Comparison of ENCODE assay signal across 8 cellular contexts in the genomic region with DNA sequence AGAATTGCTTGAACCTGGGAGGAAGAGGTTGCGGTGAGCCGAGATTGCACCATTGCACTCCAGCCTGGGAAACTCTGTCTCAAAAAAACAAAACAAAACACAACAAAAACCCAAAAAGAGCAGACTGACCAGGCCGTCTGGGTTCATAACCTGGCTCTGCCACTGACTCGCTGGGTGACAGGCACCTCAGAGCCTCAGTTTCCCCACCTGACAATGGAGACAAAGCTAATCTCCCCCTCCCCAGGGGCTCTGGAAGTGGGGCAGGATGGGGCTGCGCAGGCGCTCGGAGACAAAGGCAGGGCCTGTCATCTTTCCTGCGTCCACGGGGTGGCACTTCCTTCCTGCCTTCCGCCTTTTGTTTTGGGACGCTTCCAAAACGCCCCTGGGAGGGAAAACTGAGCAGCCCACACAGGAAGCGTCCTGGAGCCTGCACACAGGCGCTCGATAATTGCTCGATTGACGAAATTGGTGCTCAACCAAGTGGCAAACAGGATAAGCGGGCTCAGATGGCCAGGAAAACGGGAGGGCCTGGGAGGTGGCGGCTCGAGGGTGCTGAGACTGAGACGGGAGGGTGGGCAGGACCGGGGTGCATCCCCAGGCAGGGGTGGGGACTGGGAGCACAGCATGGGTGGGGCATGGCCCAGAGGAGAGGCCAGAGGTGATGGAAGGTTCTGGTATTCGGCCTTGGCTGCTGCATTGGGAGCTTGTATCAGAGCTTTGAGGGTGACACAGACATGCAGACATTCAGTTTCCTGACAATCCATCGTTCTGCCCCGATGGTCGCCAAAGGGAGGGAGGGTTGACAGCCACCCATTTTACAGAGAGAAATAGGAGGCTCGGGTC. TPM values are rescaled to one million over a fixed set of nuclear protein-coding genes. Genes with fewer than 3 reads are reported as not detected.
DNase-seq lines count a peak whose midpoint lies in the region; ATAC-seq and TF ChIP-seq lines count a peak whose summit lies in the region.

No MANE protein-coding gene starts in this region.

- ATAC-seq in heart left ventricle (peak; percentile 33 to 62 (median 58)), GM18907 (IDR thresholded peaks at IDR 0.05; ENCODE audit: unreplicated experiment) (no peak)

- H3K4me1 ChIP-seq in heart left ventricle (peaks cover 17 to 58% (median 41%) of the 10 kb centered on the region in 12 donors), urinary bladder (ENCODE audit: insufficient read depth) (peaks cover 3% of the 10 kb centered on the region)

- TF ChIP-seq CTCF in heart left ventricle (IDR thresholded peaks at IDR 0.05) (peak; percentile 56 to 86 (median 77)), osteocyte (IDR thresholded peaks at IDR 0.05) (peak; percentile 80)

- TF ChIP-seq POLR2A in heart left ventricle (IDR thresholded peaks at IDR 0.05): no peak

- peak overlapping the region; percentile 78 to 100 (median 93) for H3K27ac ChIP-seq in heart left ventricle
- H3K27ac ChIP-seq in urinary bladder (ENCODE audit: low read depth): peak overlapping the region; percentile 53

- H3K36me3 ChIP-seq in heart left ventricle: peaks cover 0 to 10% (median 0%) of the 10 kb centered on the region in 9 donors
- H3K36me3 ChIP-seq in urinary bladder (ENCODE audit: insufficient read depth): no peaks in the 10 kb centered on the region

- no peaks in the 10 kb centered on the region for H3K27me3 ChIP-seq in heart left ventricle

- 1 to 3% (median 3%) methylated on average over 15 to 28 of the region's 28 CpGs for WGBS in heart left ventricle, 4 donors
- WGBS in urinary bladder: 3% methylated on average over 28 of the region's 28 CpGs

- H3K27me3 Mint-ChIP-seq in osteocyte (ENCODE audit: unreplicated experiment): no peaks in the 10 kb centered on the region

- peaks cover 56% of the 10 kb centered on the region for H3K4me1 Mint-ChIP-seq in osteocyte (ENCODE audit: unreplicated experiment)

- DNase-seq in ELR (ENCODE audit: low read depth) (peak; percentile 94), NCI-H1105 treated with DMSO at 0.1 percent for 48 hours (lab: John Stamatoyannopoulos, UW) (peak; percentile 73), SW480 (ENCODE audit: low spot score) (peak; percentile 87), amniotic epithelial cell (ENCODE audit: low read depth) (peak; percentile 74), heart left ventricle (peak; percentile 88 to 91 (median 89)), osteocyte (ENCODE audit: extremely low spot score, unreplicated experiment) (peak; percentile 95)

- no peaks in the 10 kb centered on the region for H3K9me3 Mint-ChIP-seq in osteocyte (ENCODE audit: unreplicated experiment)

- peak overlapping the region; percentile 38 for H3K4me3 Mint-ChIP-seq in osteocyte (ENCODE audit: unreplicated experiment)

- no peaks in the 10 kb centered on the region for H3K9me3 ChIP-seq in heart left ventricle

- H3K27ac Mint-ChIP-seq in osteocyte (ENCODE audit: unreplicated experiment): peak overlapping the region; percentile 99

- intact Hi-C loops in heart left ventricle (cut with DNase I): loop anchor here in 9 of 10 donors (1.0 to 10.0 kb wide), 8 partner anchors 65 to 297 kb away; partner anchors contain the start of genes ODAD3 (in 1 of the 9) and PRKCSH (in 1 of the 9)

- H3K36me3 Mint-ChIP-seq in osteocyte (ENCODE audit: unreplicated experiment): peaks cover 4% of the 10 kb centered on the region

- peak overlapping the region in 9 of 12 donors; percentile 15 to 46 (median 32) for H3K4me3 ChIP-seq in heart left ventricle
- peak overlapping the region; percentile 20 for H3K4me3 ChIP-seq in urinary bladder (ENCODE audit: low read depth, low read length)

RNA-seq across cellular contexts. Expression of gene SPC24, which starts 17.8 kb away (rescaled TPM):
- total RNA-seq in heart left ventricle (10 to 100 TPM in 1 of 9 donors, 1 to 10 TPM in 8; 1.7 to 10.7 (median 5.2) TPM), osteocyte (11.9 and 13.5 TPM in 2 replicates), urinary bladder (21.1 TPM)
- polyA plus RNA-seq in heart left ventricle (1 to 10 TPM; 1.4 to 3.0 TPM), urinary bladder (1.8 TPM)

RNA-seq across cellular contexts. Expression of gene LDLR, which starts 48.5 kb away (rescaled TPM):
- total RNA-seq in heart left ventricle: 10 to 100 TPM in 8 of 9 donors, 1 to 10 TPM in 1; 4.3 to 30.9 (median 19.0) TPM
- polyA plus RNA-seq in heart left ventricle: 10 to 100 TPM in 1 of 2 donors, 1 to 10 TPM in 1; 4.5 to 45.9 TPM
- 75.4 and 96.9 TPM in 2 replicates for total RNA-seq in osteocyte
- 48.6 TPM for total RNA-seq in urinary bladder
- polyA plus RNA-seq in urinary bladder: 44.9 TPM

RNA-seq across cellular contexts. Expression of gene KANK2, which starts 59.6 kb away (rescaled TPM):
- total RNA-seq in heart left ventricle (1,000 to 10,000 TPM in 1 of 9 donors, 100 to 1,000 TPM in 8; 232 to 1,831 (median 296) TPM), osteocyte (386 and 387 TPM in 2 replicates), urinary bladder (183 TPM)
- polyA plus RNA-seq in heart left ventricle (100 to 1,000 TPM; 275 to 281 TPM), urinary bladder (819 TPM)
